In the genomic region with DNA sequence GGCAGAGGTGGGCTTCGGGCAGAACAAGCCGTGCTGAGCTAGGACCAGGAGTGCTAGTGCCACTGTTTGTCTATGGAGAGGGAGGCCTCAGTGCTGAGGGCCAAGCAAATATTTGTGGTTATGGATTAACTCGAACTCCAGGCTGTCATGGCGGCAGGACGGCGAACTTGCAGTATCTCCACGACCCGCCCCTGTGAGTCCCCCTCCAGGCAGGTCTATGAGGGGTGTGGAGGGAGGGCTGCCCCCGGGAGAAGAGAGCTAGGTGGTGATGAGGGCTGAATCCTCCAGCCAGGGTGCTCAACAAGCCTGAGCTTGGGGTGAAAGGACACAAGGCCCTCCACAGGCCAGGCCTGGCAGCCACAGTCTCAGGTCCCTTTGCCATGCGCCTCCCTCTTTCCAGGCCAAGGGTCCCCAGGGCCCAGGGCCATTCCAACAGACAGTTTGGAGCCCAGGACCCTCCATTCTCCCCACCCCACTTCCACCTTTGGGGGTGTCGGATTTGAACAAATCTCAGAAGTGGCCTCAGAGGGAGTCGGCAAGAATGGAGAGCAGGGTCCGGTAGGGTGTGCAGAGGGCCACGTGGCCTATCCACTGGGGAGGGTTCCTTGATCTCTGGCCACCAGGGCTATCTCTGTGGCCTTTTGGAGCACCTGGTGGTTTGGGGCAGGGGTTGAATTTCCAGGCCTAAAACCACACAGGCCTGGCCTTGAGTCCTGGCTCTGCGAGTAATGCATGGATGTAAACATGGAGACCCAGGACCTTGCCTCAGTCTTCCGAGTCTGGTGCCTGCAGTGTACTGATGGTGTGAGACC, we compare ENCODE assay signal across 1 cellular context.
TF ChIP-seq lines count a peak whose summit lies in the region.

Gene PROC (plus strand): TSS at position 128 of the 812 bp plus-strand sequence. CDS start 1,516 bp downstream, outside the sequence.

TF ChIP-seq in HepG2, 621 proteins besides CTCF, POLR2A, EP300 and RAD21 (continued from another document and continues in another):
- TF ChIP-seq, protein P1, sequence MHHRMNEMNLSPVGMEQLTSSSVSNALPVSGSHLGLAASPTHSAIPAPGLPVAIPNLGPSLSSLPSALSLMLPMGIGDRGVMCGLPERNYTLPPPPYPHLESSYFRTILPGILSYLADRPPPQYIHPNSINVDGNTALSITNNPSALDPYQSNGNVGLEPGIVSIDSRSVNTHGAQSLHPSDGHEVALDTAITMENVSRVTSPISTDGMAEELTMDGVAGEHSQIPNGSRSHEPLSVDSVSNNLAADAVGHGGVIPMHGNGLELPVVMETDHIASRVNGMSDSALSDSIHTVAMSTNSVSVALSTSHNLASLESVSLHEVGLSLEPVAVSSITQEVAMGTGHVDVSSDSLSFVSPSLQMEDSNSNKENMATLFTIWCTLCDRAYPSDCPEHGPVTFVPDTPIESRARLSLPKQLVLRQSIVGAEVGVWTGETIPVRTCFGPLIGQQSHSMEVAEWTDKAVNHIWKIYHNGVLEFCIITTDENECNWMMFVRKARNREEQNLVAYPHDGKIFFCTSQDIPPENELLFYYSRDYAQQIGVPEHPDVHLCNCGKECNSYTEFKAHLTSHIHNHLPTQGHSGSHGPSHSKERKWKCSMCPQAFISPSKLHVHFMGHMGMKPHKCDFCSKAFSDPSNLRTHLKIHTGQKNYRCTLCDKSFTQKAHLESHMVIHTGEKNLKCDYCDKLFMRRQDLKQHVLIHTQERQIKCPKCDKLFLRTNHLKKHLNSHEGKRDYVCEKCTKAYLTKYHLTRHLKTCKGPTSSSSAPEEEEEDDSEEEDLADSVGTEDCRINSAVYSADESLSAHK (CRISPR knock-in tag; IDR thresholded peaks at IDR 0.05; ENCODE audit: borderline replicate concordance): no peak
- TF ChIP-seq, protein P2, sequence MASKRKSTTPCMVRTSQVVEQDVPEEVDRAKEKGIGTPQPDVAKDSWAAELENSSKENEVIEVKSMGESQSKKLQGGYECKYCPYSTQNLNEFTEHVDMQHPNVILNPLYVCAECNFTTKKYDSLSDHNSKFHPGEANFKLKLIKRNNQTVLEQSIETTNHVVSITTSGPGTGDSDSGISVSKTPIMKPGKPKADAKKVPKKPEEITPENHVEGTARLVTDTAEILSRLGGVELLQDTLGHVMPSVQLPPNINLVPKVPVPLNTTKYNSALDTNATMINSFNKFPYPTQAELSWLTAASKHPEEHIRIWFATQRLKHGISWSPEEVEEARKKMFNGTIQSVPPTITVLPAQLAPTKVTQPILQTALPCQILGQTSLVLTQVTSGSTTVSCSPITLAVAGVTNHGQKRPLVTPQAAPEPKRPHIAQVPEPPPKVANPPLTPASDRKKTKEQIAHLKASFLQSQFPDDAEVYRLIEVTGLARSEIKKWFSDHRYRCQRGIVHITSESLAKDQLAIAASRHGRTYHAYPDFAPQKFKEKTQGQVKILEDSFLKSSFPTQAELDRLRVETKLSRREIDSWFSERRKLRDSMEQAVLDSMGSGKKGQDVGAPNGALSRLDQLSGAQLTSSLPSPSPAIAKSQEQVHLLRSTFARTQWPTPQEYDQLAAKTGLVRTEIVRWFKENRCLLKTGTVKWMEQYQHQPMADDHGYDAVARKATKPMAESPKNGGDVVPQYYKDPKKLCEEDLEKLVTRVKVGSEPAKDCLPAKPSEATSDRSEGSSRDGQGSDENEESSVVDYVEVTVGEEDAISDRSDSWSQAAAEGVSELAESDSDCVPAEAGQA (IDR thresholded peaks at IDR 0.05; ENCODE audit: low read depth): peak; percentile 87
- TF ChIP-seq, protein P2 (CRISPR knock-in tag; IDR thresholded peaks at IDR 0.05; ENCODE audit: borderline replicate concordance): no peak; the same call in 1 of the 2 replicates
- TF ChIP-seq, protein P3, sequence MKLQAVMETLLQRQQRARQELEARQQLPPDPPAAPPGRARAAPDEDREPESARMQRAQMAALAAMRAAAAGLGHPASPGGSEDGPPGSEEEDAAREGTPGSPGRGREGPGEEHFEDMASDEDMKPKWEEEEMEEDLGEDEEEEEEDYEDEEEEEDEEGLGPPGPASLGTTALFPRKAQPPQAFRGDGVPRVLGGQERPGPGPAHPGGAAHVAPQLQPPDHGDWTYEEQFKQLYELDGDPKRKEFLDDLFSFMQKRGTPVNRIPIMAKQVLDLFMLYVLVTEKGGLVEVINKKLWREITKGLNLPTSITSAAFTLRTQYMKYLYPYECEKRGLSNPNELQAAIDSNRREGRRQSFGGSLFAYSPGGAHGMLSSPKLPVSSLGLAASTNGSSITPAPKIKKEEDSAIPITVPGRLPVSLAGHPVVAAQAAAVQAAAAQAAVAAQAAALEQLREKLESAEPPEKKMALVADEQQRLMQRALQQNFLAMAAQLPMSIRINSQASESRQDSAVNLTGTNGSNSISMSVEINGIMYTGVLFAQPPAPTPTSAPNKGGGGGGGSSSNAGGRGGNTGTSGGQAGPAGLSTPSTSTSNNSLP (IDR thresholded peaks at IDR 0.05; ENCODE audit: low read depth, low read length): peak; percentile 48; the same call in 1 of the 2 replicates
- TF ChIP-seq TAF1 (CRISPR knock-in tag; IDR thresholded peaks at IDR 0.05) (peak; percentile 96; the same call in 1 of the 2 replicates), SSRP1 (CRISPR knock-in tag; IDR thresholded peaks at IDR 0.05) (no peak), CBFB (CRISPR knock-in tag; IDR thresholded peaks at IDR 0.05) (peak; percentile 98), SIN3A (IDR thresholded peaks at IDR 0.05; ENCODE audit: borderline replicate concordance, low read depth, low read length) (no peak; the same call in 1 of the 2 replicates), NPAS2 (CRISPR knock-in tag; IDR thresholded peaks at IDR 0.05; ENCODE audit: borderline replicate concordance) (no peak), HOMEZ (CRISPR knock-in tag; IDR thresholded peaks at IDR 0.05; ENCODE audit: low read depth) (peak; percentile 90), BRCA1 (CRISPR knock-in tag; IDR thresholded peaks at IDR 0.05) (peak; percentile 38; the same call in 1 of the 2 replicates), ZNF747 (CRISPR knock-in tag; IDR thresholded peaks at IDR 0.05; ENCODE audit: borderline replicate concordance) (peak; percentile 82), MIXL1 (CRISPR knock-in tag; IDR thresholded peaks at IDR 0.05) (peak; percentile 52; the same call in 1 of the 2 replicates), AGO1 (IDR thresholded peaks at IDR 0.05; ENCODE audit: low read depth, low read length, poor library complexity, severe bottlenecking) (no peak), ISL2 (CRISPR knock-in tag; IDR thresholded peaks at IDR 0.05) (peak; percentile 21), IRX3 (CRISPR knock-in tag; IDR thresholded peaks at IDR 0.05; ENCODE audit: borderline replicate concordance, low read depth) (0 out of 2 replicates have a peak, but pooled peaks have one; percentile 71), U2AF1 (optimal IDR thresholded peaks at IDR 0.05; ENCODE audit: low read depth, low read length) (peak; percentile 97), MEIS1 (CRISPR knock-in tag; IDR thresholded peaks at IDR 0.05; ENCODE audit: borderline replicate concordance) (peak; percentile 98), CC2D1A (CRISPR knock-in tag; IDR thresholded peaks at IDR 0.05) (peak; percentile 96; the same call in 1 of the 2 replicates), ZNF441 (CRISPR knock-in tag; IDR thresholded peaks at IDR 0.05; ENCODE audit: borderline replicate concordance) (peak; percentile 84; the same call in 1 of the 2 replicates), FOXJ3 (CRISPR knock-in tag; IDR thresholded peaks at IDR 0.05; ENCODE audit: borderline replicate concordance) (peak; percentile 63; the same call in 1 of the 2 replicates), ZNF772 (CRISPR knock-in tag; IDR thresholded peaks at IDR 0.05) (peak; percentile 95), ZNF512B (CRISPR knock-in tag; IDR thresholded peaks at IDR 0.05; ENCODE audit: borderline replicate concordance) (no peak), KLF6 (CRISPR knock-in tag; IDR thresholded peaks at IDR 0.05) (peak; percentile 63; the same call in 1 of the 2 replicates), ZSCAN12 (CRISPR knock-in tag; IDR thresholded peaks at IDR 0.05) (no peak), RFX3 (CRISPR knock-in tag; IDR thresholded peaks at IDR 0.05) (no peak; the same call in 1 of the 2 replicates), MAX (IDR thresholded peaks at IDR 0.05) (peak; percentile 95), MAFF (IDR thresholded peaks at IDR 0.05; ENCODE audit: low read depth, low read length) (no peak), TFAP4 (IDR thresholded peaks at IDR 0.05; ENCODE audit: borderline replicate concordance, low read depth) (peak; percentile 3; the same call in 1 of the 2 replicates), NR2C2 (CRISPR knock-in tag; IDR thresholded peaks at IDR 0.05; ENCODE audit: borderline replicate concordance) (peak; percentile 79), SMARCC2 (IDR thresholded peaks at IDR 0.05) (no peak), IKZF1 (IDR thresholded peaks at IDR 0.05) (no peak), MTF2 (CRISPR knock-in tag; IDR thresholded peaks at IDR 0.05; ENCODE audit: borderline replicate concordance) (0 out of 2 replicates have a peak, but pooled peaks have one; percentile 21), PAWR (CRISPR knock-in tag; IDR thresholded peaks at IDR 0.05; ENCODE audit: borderline replicate concordance) (no peak), KLF9 (CRISPR knock-in tag; IDR thresholded peaks at IDR 0.05; ENCODE audit: low read depth) (no peak), MEF2D (CRISPR knock-in tag; IDR thresholded peaks at IDR 0.05) (peak; percentile 93), ARHGAP35 (CRISPR knock-in tag; IDR thresholded peaks at IDR 0.05; ENCODE audit: borderline replicate concordance) (peak; percentile 80; the same call in 1 of the 2 replicates)
- TF ChIP-seq, protein P4, sequence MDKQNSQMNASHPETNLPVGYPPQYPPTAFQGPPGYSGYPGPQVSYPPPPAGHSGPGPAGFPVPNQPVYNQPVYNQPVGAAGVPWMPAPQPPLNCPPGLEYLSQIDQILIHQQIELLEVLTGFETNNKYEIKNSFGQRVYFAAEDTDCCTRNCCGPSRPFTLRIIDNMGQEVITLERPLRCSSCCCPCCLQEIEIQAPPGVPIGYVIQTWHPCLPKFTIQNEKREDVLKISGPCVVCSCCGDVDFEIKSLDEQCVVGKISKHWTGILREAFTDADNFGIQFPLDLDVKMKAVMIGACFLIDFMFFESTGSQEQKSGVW (CRISPR knock-in tag; IDR thresholded peaks at IDR 0.05; ENCODE audit: borderline replicate concordance): no peak
- TF ChIP-seq, protein P5, sequence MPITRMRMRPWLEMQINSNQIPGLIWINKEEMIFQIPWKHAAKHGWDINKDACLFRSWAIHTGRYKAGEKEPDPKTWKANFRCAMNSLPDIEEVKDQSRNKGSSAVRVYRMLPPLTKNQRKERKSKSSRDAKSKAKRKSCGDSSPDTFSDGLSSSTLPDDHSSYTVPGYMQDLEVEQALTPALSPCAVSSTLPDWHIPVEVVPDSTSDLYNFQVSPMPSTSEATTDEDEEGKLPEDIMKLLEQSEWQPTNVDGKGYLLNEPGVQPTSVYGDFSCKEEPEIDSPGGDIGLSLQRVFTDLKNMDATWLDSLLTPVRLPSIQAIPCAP (CRISPR knock-in tag; IDR thresholded peaks at IDR 0.05; ENCODE audit: low read depth): peak; percentile 33; the same call in 1 of the 2 replicates
